1 cellular context compared by ENCODE assay signal in genomic region chr5:132459031-132459982, GRCh38.
TF ChIP-seq lines count a peak whose summit lies in the region.

No MANE protein-coding gene starts in this region.

TF ChIP-seq in GM12878, 131 proteins besides CTCF, POLR2A, EP300 and RAD21 (continued from another document and continues in another):
- TF ChIP-seq E2F4 (IDR thresholded peaks at IDR 0.05; ENCODE audit: low read depth, low read length), result no peak
- TF ChIP-seq KLF5 (IDR thresholded peaks at IDR 0.05; ENCODE audit: partially characterized antibody), result no peak
- TF ChIP-seq RELA (IDR thresholded peaks at IDR 0.05; ENCODE audit: borderline replicate concordance, partially characterized antibody), result no peak
- 0 out of 2 replicates have a peak, but pooled peaks have one; percentile 53 for TF ChIP-seq RELB (IDR thresholded peaks at IDR 0.05; ENCODE audit: low read depth)
- TF ChIP-seq ZNF24 (IDR thresholded peaks at IDR 0.05), result no peak
- TF ChIP-seq E4F1 (IDR thresholded peaks at IDR 0.05; ENCODE audit: borderline replicate concordance, partially characterized antibody), result no peak
- TF ChIP-seq ZNF217 (IDR thresholded peaks at IDR 0.05), result 0 out of 2 replicates have a peak, but pooled peaks have one; percentile 14
- no peak for TF ChIP-seq MLLT1 (IDR thresholded peaks at IDR 0.05)
- no peak for TF ChIP-seq ZBTB4 (CRISPR knock-in tag; IDR thresholded peaks at IDR 0.05)
- TF ChIP-seq BCLAF1 (IDR thresholded peaks at IDR 0.05), result no peak
- no peak for TF ChIP-seq MXI1 (IDR thresholded peaks at IDR 0.05; ENCODE audit: low read depth, low read length)
- no peak for TF ChIP-seq BHLHE40 (IDR thresholded peaks at IDR 0.05; ENCODE audit: borderline replicate concordance in 1 of 2, low read depth in 2 of 2, low read length in 1 of 2)
- peak; percentile 22 for TF ChIP-seq SKIL (IDR thresholded peaks at IDR 0.05; ENCODE audit: low read depth, poor library complexity, severe bottlenecking)
- TF ChIP-seq GATAD2B (conservative IDR thresholded peaks at IDR 0.05; ENCODE audit: low read depth), result no peak
- TF ChIP-seq IKZF1 (conservative IDR thresholded peaks at IDR 0.05), result peak; percentile 77
- no peak for TF ChIP-seq NKRF (conservative IDR thresholded peaks at IDR 0.05)
- TF ChIP-seq NBN (IDR thresholded peaks at IDR 0.05), result no peak
- TF ChIP-seq CUX1 (IDR thresholded peaks at IDR 0.05; ENCODE audit: insufficient replicate concordance, low read depth, low read length), result no peak
- TF ChIP-seq SMARCA5 (IDR thresholded peaks at IDR 0.05), result no peak
- no peak for TF ChIP-seq FOS (IDR thresholded peaks at IDR 0.05; ENCODE audit: borderline replicate concordance, extremely low read depth, insufficient read length)
- TF ChIP-seq E2F8 (IDR thresholded peaks at IDR 0.05; ENCODE audit: low read depth, partially characterized antibody), result no peak
- TF ChIP-seq JUND (IDR thresholded peaks at IDR 0.05; ENCODE audit: low read depth, low read length), result no peak
- TF ChIP-seq ESRRA (IDR thresholded peaks at IDR 0.05; ENCODE audit: low read length), result no peak
- TF ChIP-seq CREM (IDR thresholded peaks at IDR 0.05; ENCODE audit: low read depth), result 0 out of 2 replicates have a peak, but pooled peaks have one; percentile 21
- TF ChIP-seq SRF (IDR thresholded peaks at IDR 0.05; ENCODE audit: low read depth in 2 of 2, low read length in 2 of 2), result no peak
